Comparison of ENCODE assay signal across 6 cellular contexts in genomic region chr12:55816876-55817351, GRCh38. TPM values are rescaled to one million over a fixed set of nuclear protein-coding genes. Genes with fewer than 3 reads are reported as not detected.
DNase-seq lines count a peak whose midpoint lies in the region; ATAC-seq and TF ChIP-seq lines count a peak whose summit lies in the region.

No MANE protein-coding gene starts in this region.

- CTCF ChIA-PET in AG04450 (lab: Charles Lee): interaction anchor here (0.6 to 5.3 kb wide), 9 partner anchors 9 to 179 kb away, joined by 3 to 31 read pairs (median 6); no protein-coding TSS in a partner anchor
- CTCF ChIA-PET in OCI-LY7 (lab: Charles Lee; ENCODE audit: unreplicated experiment): no interaction called here

- DNase-seq in AG04450 (ENCODE audit: low read depth, low spot score) (no peak), OCI-LY7 (ENCODE audit: low spot score) (peak; percentile 24), NCI-H1105 (lab: John Stamatoyannopoulos, UW) (no peak)
- DNase-seq in natural killer cell treated with Interleukin-12 subunit alpha and Interleukin-12 subunit beta and Interleukin-15 and Interleukin-18, amount 100 ng/mL, for 72 hours (ENCODE audit: low spot score): no peak
- no peak for DNase-seq in activated naive CD4-positive, alpha-beta T cell treated with anti-CD3 and anti-CD28 coated beads, Interleukin-2, amount 50 U/mL, for 16 hours

- no peaks in the 10 kb centered on the region for H3K9me2 ChIP-seq in OCI-LY7 (ENCODE audit: insufficient read depth, low read length)

- no peak overlapping the region for H3K4me3 Mint-ChIP-seq in natural killer cell treated with Interleukin-12 subunit alpha and Interleukin-12 subunit beta and Interleukin-15 and Interleukin-18, amount 100 ng/mL, for 72 hours

- H4K20me1 ChIP-seq in OCI-LY7 (ENCODE audit: insufficient read depth, low read length): peaks cover 23% of the 10 kb centered on the region

- peaks cover 32% of the 10 kb centered on the region for H3K4me1 ChIP-seq in OCI-LY7 (ENCODE audit: insufficient read depth, low read length, poor library complexity, severe bottlenecking)

- H3K4me1 Mint-ChIP-seq in natural killer cell treated with Interleukin-12 subunit alpha and Interleukin-12 subunit beta and Interleukin-15 and Interleukin-18, amount 100 ng/mL, for 72 hours (ENCODE audit: low read depth in 2 of 2): peaks cover 27 to 46% of the 10 kb centered on the region in 2 donors

- intact Hi-C loops in OCI-LY7 (cut with micrococcal nuclease; ENCODE audit: unreplicated experiment): loop anchor here (2.0 to 5.0 kb wide), 2 partner anchors 78 to 225 kb away; partner anchors contain the start of gene RPS26

- H3K4me3 ChIP-seq in AG04450 (ENCODE audit: low read depth, low read length): peak overlapping the region; percentile 68
- H3K4me3 ChIP-seq in OCI-LY7 (ENCODE audit: low read depth, low read length, poor library complexity, severe bottlenecking): peak overlapping the region; percentile 97
- peak overlapping the region; percentile 90 for H3K4me3 ChIP-seq in iPS-18c (ENCODE audit: insufficient read depth, low read depth, low read length)

- no peaks in the 10 kb centered on the region for H3K9me3 ChIP-seq in AG04450 (ENCODE audit: control insufficient read depth, insufficient read depth, low read length)
- no peaks in the 10 kb centered on the region for H3K9me3 ChIP-seq in OCI-LY7 (ENCODE audit: low read length)
- no peaks in the 10 kb centered on the region for H3K9me3 ChIP-seq in iPS-18c (ENCODE audit: control insufficient read depth, insufficient read depth, low read length)

- TF ChIP-seq CTCF in AG04450 (IDR thresholded peaks at IDR 0.05; ENCODE audit: low read depth, low read length) (no peak), OCI-LY7 (conservative IDR thresholded peaks at IDR 0.05; ENCODE audit: low read length) (no peak)

- no peak overlapping the region for H3K27ac Mint-ChIP-seq in natural killer cell treated with Interleukin-12 subunit alpha and Interleukin-12 subunit beta and Interleukin-15 and Interleukin-18, amount 100 ng/mL, for 72 hours

- H3K36me3 Mint-ChIP-seq in natural killer cell treated with Interleukin-12 subunit alpha and Interleukin-12 subunit beta and Interleukin-15 and Interleukin-18, amount 100 ng/mL, for 72 hours: peaks cover 7% of the 10 kb centered on the region

- H3K9me3 Mint-ChIP-seq in natural killer cell treated with Interleukin-12 subunit alpha and Interleukin-12 subunit beta and Interleukin-15 and Interleukin-18, amount 100 ng/mL, for 72 hours: no peaks in the 10 kb centered on the region

- H3K79me2 ChIP-seq in OCI-LY7 (ENCODE audit: insufficient read depth, low read depth, low read length): peaks cover 71% of the 10 kb centered on the region

- no peak for ATAC-seq in natural killer cell treated with Interleukin-12 subunit alpha and Interleukin-12 subunit beta and Interleukin-15 and Interleukin-18, amount 100 ng/mL, for 72 hours

- H3K27me3 ChIP-seq in AG04450 (ENCODE audit: control insufficient read depth, insufficient read depth, low read length): no peaks in the 10 kb centered on the region

- H2AFZ ChIP-seq in OCI-LY7 (ENCODE audit: low read length): peak overlapping the region; percentile 67; the same call in 1 of the 2 replicates

- TSS peak; percentile 80 for BruUV-seq in OCI-LY7 (replicated peaks; lab: Mats Ljungman, UMichigan)

- POLR2A ChIA-PET in AG04450 (lab: Yijun Ruan, JAX) (interaction anchor here (0.5 to 2.7 kb wide), 7 partner anchors 13 to 157 kb away, joined by 3 to 30 read pairs (median 5); partner anchors contain the start of genes DNAJC14 and RAB5B), OCI-LY7 (lab: Charles Lee) (interaction anchor here (0.6 to 4.8 kb wide), 26 partner anchors 8 to 301 kb away, joined by 3 to 41 read pairs (median 6); partner anchors contain the start of genes DNAJC14, PYM1 and ZC3H10)

- H3K4me2 ChIP-seq in OCI-LY7 (ENCODE audit: low read length): peak overlapping the region; percentile 98

- H3K27ac ChIP-seq in AG04450 (ENCODE audit: low read depth, low read length): peak overlapping the region; percentile 43
- peak overlapping the region; percentile 55 for H3K27ac ChIP-seq in OCI-LY7 (ENCODE audit: low read depth, low read length, poor library complexity, severe bottlenecking)

- peaks cover 79% of the 10 kb centered on the region for H3K36me3 ChIP-seq in OCI-LY7 (ENCODE audit: insufficient read depth, low read length)

- no peaks in the 10 kb centered on the region for H3K27me3 Mint-ChIP-seq in natural killer cell treated with Interleukin-12 subunit alpha and Interleukin-12 subunit beta and Interleukin-15 and Interleukin-18, amount 100 ng/mL, for 72 hours

RNA-seq across cellular contexts. Expression of gene SARNP, which starts 0.6 kb away (rescaled TPM):
- 129 and 178 TPM in 2 replicates for polyA plus RNA-seq in AG04450 (2011; rRNA removed)
- 19.0 and 29.3 TPM in 2 replicates for polyA minus RNA-seq in AG04450 (2011; rRNA and poly(A)+ RNA removed)
- total RNA-seq in OCI-LY7 (2014; rRNA removed; shearing (Covaris generic)): 86.1 and 161 TPM in 2 replicates
- 85.5 and 92.0 TPM in 2 replicates for total RNA-seq in OCI-LY7 (2022)
- 10 to 100 TPM; 68.0 to 74.9 TPM for total RNA-seq in natural killer cell treated with Interleukin-12 subunit alpha and Interleukin-12 subunit beta and Interleukin-15 and Interleukin-18, amount 100 ng/mL, for 72 hours

RNA-seq across cellular contexts. Expression of gene ORMDL2, which starts 0.9 kb away (rescaled TPM):
- 40.9 and 49.3 TPM in 2 replicates for polyA plus RNA-seq in AG04450 (2011; rRNA removed)
- 50.3 and 57.7 TPM in 2 replicates for polyA minus RNA-seq in AG04450 (2011; rRNA and poly(A)+ RNA removed)
- total RNA-seq in OCI-LY7 (2014; rRNA removed; shearing (Covaris generic)): 13.4 and 20.0 TPM in 2 replicates
- 22.9 and 27.1 TPM in 2 replicates for total RNA-seq in OCI-LY7 (2022)
- 10 to 100 TPM; 36.9 to 56.7 TPM for total RNA-seq in natural killer cell treated with Interleukin-12 subunit alpha and Interleukin-12 subunit beta and Interleukin-15 and Interleukin-18, amount 100 ng/mL, for 72 hours

RNA-seq across cellular contexts. Expression of gene DNAJC14, which starts 12.5 kb away (rescaled TPM):
- 10.9 and 15.0 TPM in 2 replicates for polyA plus RNA-seq in AG04450 (2011; rRNA removed)
- 12.3 and 16.6 TPM in 2 replicates for polyA minus RNA-seq in AG04450 (2011; rRNA and poly(A)+ RNA removed)
- 50.8 and 60.9 TPM in 2 replicates for total RNA-seq in OCI-LY7 (2014; rRNA removed; shearing (Covaris generic))
- total RNA-seq in OCI-LY7 (2022): 52.3 and 59.3 TPM in 2 replicates
- total RNA-seq in natural killer cell treated with Interleukin-12 subunit alpha and Interleukin-12 subunit beta and Interleukin-15 and Interleukin-18, amount 100 ng/mL, for 72 hours: 10 to 100 TPM; 38.8 to 40.0 TPM

RNA-seq across cellular contexts. Expression of gene MMP19, which starts 25.8 kb away (rescaled TPM):
- polyA plus RNA-seq in AG04450 (2011; rRNA removed): 43.8 and 46.3 TPM in 2 replicates
- 14.9 and 22.3 TPM in 2 replicates for polyA minus RNA-seq in AG04450 (2011; rRNA and poly(A)+ RNA removed)
- total RNA-seq in OCI-LY7 (2014; rRNA removed; shearing (Covaris generic)): not detected in 2 replicates
- not detected in 2 replicates for total RNA-seq in OCI-LY7 (2022)
- under 1 TPM in 1 of 2 donors, not detected in 1; 0.24 TPM for total RNA-seq in natural killer cell treated with Interleukin-12 subunit alpha and Interleukin-12 subunit beta and Interleukin-15 and Interleukin-18, amount 100 ng/mL, for 72 hours
